In the genomic region with DNA sequence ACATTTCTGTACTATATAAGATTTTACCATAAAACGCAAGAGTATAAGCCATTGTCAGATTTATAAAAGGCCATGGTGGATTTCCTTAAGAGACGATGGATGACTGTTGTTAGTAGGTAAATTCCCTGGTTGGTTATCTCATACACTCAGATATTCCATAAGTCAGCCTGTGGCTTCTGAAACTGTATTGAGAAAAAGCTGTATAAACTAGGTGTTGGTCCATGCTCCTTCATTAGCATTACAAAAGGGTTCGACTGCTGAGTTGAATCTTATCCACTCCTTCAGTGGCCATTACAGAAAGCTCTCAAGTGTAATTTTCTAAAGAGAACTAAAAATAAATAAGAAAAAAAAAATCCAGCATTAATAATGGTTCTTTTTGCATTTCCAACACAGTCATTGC, we compare ENCODE assay signal across 17 cellular contexts. TPM values are rescaled to one million over a fixed set of nuclear protein-coding genes. Genes with fewer than 3 reads are reported as not detected.
DNase-seq lines count a peak whose midpoint lies in the region; ATAC-seq and TF ChIP-seq lines count a peak whose summit lies in the region.
"Had no signal": no experiment of that assay in that cellular context is flagged by ENCODE, and none has a peak within 500 bp of the region (broad histone marks: within the 10 kb centered on the region; RNA-seq: fewer than 3 reads in every experiment).

No MANE protein-coding gene starts in this region.

- no peaks in the 10 kb centered on the region for H3K27me3 ChIP-seq in breast epithelium
- H3K27me3 ChIP-seq: ovary, right lobe of liver, vagina had no signal

- H3K27ac ChIP-seq in breast epithelium = no peak overlapping the region
- H3K27ac ChIP-seq: esophagus muscularis mucosa, ovary, right lobe of liver, vagina had no signal

- TF ChIP-seq POLR2A in breast epithelium (IDR thresholded peaks at IDR 0.05) = no peak

- peaks cover 73% of the 10 kb centered on the region for H3K36me3 Mint-ChIP-seq in activated CD8-positive, alpha-beta memory T cell treated with anti-CD3 and anti-CD28 coated beads, Interleukin-2, amount 10 ng/mL, durations not matched to agents 7 days and 5 days
- H3K36me3 Mint-ChIP-seq in activated naive CD8-positive, alpha-beta T cell treated with anti-CD3 and anti-CD28 coated beads, Interleukin-2, amount 50 U/mL, for 24 hours (ENCODE audit: low read depth) = peaks cover 11% of the 10 kb centered on the region
- peaks cover 41% of the 10 kb centered on the region for H3K36me3 Mint-ChIP-seq in stimulated activated effector memory CD8-positive, alpha-beta T cell treated with anti-CD3 and anti-CD28 coated beads, Interleukin-12 subunit alpha, Interleukin-12 subunit beta, amount 100 ng/mL, for 72 hours

- CTCF ChIA-PET in activated CD8-positive, alpha-beta memory T cell treated with anti-CD3 and anti-CD28 coated beads, Interleukin-2, amount 10 ng/mL, durations not matched to agents 7 days and 5 days (lab: Charles Lee) = interaction anchor here (0.9 to 12.2 kb wide), 7 partner anchors 10 to 588 kb away, joined by 3 to 171 read pairs (median 7); no protein-coding TSS in a partner anchor

- H3K4me1 Mint-ChIP-seq in activated CD8-positive, alpha-beta memory T cell treated with anti-CD3 and anti-CD28 coated beads, Interleukin-2, amount 10 ng/mL, durations not matched to agents 7 days and 5 days = peaks cover 37% of the 10 kb centered on the region
- H3K4me1 Mint-ChIP-seq in activated naive CD8-positive, alpha-beta T cell treated with anti-CD3 and anti-CD28 coated beads, Interleukin-2, amount 50 U/mL, for 24 hours = peaks cover 50% of the 10 kb centered on the region
- H3K4me1 Mint-ChIP-seq in stimulated activated effector memory CD8-positive, alpha-beta T cell treated with anti-CD3 and anti-CD28 coated beads, Interleukin-12 subunit alpha, Interleukin-12 subunit beta, amount 100 ng/mL, for 72 hours = peaks cover 48% of the 10 kb centered on the region

- no peak overlapping the region for H3K4me3 ChIP-seq in breast epithelium
- H3K4me3 ChIP-seq: esophagus muscularis mucosa, ovary, right lobe of liver, vagina had no signal

- intact Hi-C loops in breast epithelium (cut with DNase I; ENCODE audit: low total_unique reads) = no loop called here

- no peaks in the 10 kb centered on the region for H3K27me3 Mint-ChIP-seq in activated CD8-positive, alpha-beta memory T cell treated with anti-CD3 and anti-CD28 coated beads, Interleukin-2, amount 10 ng/mL, durations not matched to agents 7 days and 5 days
- H3K27me3 Mint-ChIP-seq in activated naive CD8-positive, alpha-beta T cell treated with anti-CD3 and anti-CD28 coated beads, Interleukin-2, amount 50 U/mL, for 24 hours = no peaks in the 10 kb centered on the region

- no peak for DNase-seq in activated CD8-positive, alpha-beta memory T cell treated with anti-CD3 and anti-CD28 coated beads, Interleukin-2, amount 10 ng/mL, durations not matched to agents 7 days and 5 days
- no peak for DNase-seq in activated CD8-positive, alpha-beta memory T cell treated with anti-CD3 and anti-CD28 coated beads, Interleukin-2, amount 50 U/mL, for 48 hours
- DNase-seq in NCI-H2227 (lab: John Stamatoyannopoulos, UW; ENCODE audit: unreplicated experiment) (peak; percentile 26), breast epithelium (ENCODE audit: low spot score in 2 of 2) (no peak)
- no peak for DNase-seq in activated naive CD8-positive, alpha-beta T cell treated with anti-CD3 and anti-CD28 coated beads, Interleukin-2, amount 50 U/mL, for 24 hours
- no peak for DNase-seq in stimulated activated effector memory CD8-positive, alpha-beta T cell treated with anti-CD3 and anti-CD28 coated beads, Interleukin-12 subunit alpha, Interleukin-12 subunit beta, amount 100 ng/mL, for 72 hours (ENCODE audit: low spot score in 2 of 2)
- DNase-seq in stimulated activated CD4-positive, alpha-beta T cell treated with anti-CD3 and anti-CD28 coated beads, Interleukin-4, amount 100 ng/mL, for 4 hours = no peak
- DNase-seq: amniotic stem cell; central memory CD4-positive, alpha-beta T cell; NCI-H2171 treated with DMSO at 0.1 percent for 48 hours; ovary; right lobe of liver had no signal

- TF ChIP-seq CTCF in breast epithelium (IDR thresholded peaks at IDR 0.05) = no peak

- H3K36me3 ChIP-seq in breast epithelium = no peaks in the 10 kb centered on the region
- H3K36me3 ChIP-seq: esophagus muscularis mucosa, ovary, right lobe of liver, vagina had no signal

- H3K4me3 Mint-ChIP-seq in activated CD8-positive, alpha-beta memory T cell treated with anti-CD3 and anti-CD28 coated beads, Interleukin-2, amount 10 ng/mL, durations not matched to agents 7 days and 5 days = peak overlapping the region; percentile 90
- H3K4me3 Mint-ChIP-seq in activated naive CD8-positive, alpha-beta T cell treated with anti-CD3 and anti-CD28 coated beads, Interleukin-2, amount 50 U/mL, for 24 hours = peak overlapping the region; percentile 87
- peak overlapping the region; percentile 72 for H3K4me3 Mint-ChIP-seq in stimulated activated effector memory CD8-positive, alpha-beta T cell treated with anti-CD3 and anti-CD28 coated beads, Interleukin-12 subunit alpha, Interleukin-12 subunit beta, amount 100 ng/mL, for 72 hours

- no peaks in the 10 kb centered on the region for H3K9me3 ChIP-seq in breast epithelium
- H3K9me3 ChIP-seq: esophagus muscularis mucosa, ovary, right lobe of liver, vagina had no signal

- ATAC-seq in activated CD8-positive, alpha-beta memory T cell treated with anti-CD3 and anti-CD28 coated beads, Interleukin-2, amount 10 ng/mL, durations not matched to agents 7 days and 5 days = no peak
- ATAC-seq in activated naive CD8-positive, alpha-beta T cell treated with anti-CD3 and anti-CD28 coated beads, Interleukin-2, amount 50 U/mL, for 24 hours = peak; percentile 54
- ATAC-seq in stimulated activated effector memory CD8-positive, alpha-beta T cell treated with anti-CD3 and anti-CD28 coated beads, Interleukin-12 subunit alpha, Interleukin-12 subunit beta, amount 100 ng/mL, for 72 hours = peak; percentile 49
- no peak for ATAC-seq in GM19035 (IDR thresholded peaks at IDR 0.05; ENCODE audit: unreplicated experiment)
- ATAC-seq: right lobe of liver had no signal

- H3K27ac Mint-ChIP-seq in activated CD8-positive, alpha-beta memory T cell treated with anti-CD3 and anti-CD28 coated beads, Interleukin-2, amount 10 ng/mL, durations not matched to agents 7 days and 5 days = peak overlapping the region; percentile 91
- peak overlapping the region; percentile 93 for H3K27ac Mint-ChIP-seq in activated naive CD8-positive, alpha-beta T cell treated with anti-CD3 and anti-CD28 coated beads, Interleukin-2, amount 50 U/mL, for 24 hours
- peak overlapping the region; percentile 97 for H3K27ac Mint-ChIP-seq in stimulated activated effector memory CD8-positive, alpha-beta T cell treated with anti-CD3 and anti-CD28 coated beads, Interleukin-12 subunit alpha, Interleukin-12 subunit beta, amount 100 ng/mL, for 72 hours

- H3K9me3 Mint-ChIP-seq in activated CD8-positive, alpha-beta memory T cell treated with anti-CD3 and anti-CD28 coated beads, Interleukin-2, amount 10 ng/mL, durations not matched to agents 7 days and 5 days (ENCODE audit: low read depth) = no peaks in the 10 kb centered on the region
- peaks cover 4% of the 10 kb centered on the region for H3K9me3 Mint-ChIP-seq in activated naive CD8-positive, alpha-beta T cell treated with anti-CD3 and anti-CD28 coated beads, Interleukin-2, amount 50 U/mL, for 24 hours
- no peaks in the 10 kb centered on the region for H3K9me3 Mint-ChIP-seq in stimulated activated effector memory CD8-positive, alpha-beta T cell treated with anti-CD3 and anti-CD28 coated beads, Interleukin-12 subunit alpha, Interleukin-12 subunit beta, amount 100 ng/mL, for 72 hours

- H3K4me1 ChIP-seq in breast epithelium = no peaks in the 10 kb centered on the region
- H3K4me1 ChIP-seq: esophagus muscularis mucosa, right lobe of liver, vagina had no signal

RNA-seq across cellular contexts. Expression of a gene that starts 5.3 kb away (rescaled TPM):
- total RNA-seq in activated CD8-positive, alpha-beta memory T cell treated with anti-CD3 and anti-CD28 coated beads, Interleukin-2, amount 10 ng/mL, durations not matched to agents 7 days and 5 days = 100 to 1,000 TPM; 183 to 257 TPM
- total RNA-seq in breast epithelium = 1 to 10 TPM in 2 of 3 donors, under 1 TPM in 1; 0.66 to 8.0 (median 3.5) TPM
- total RNA-seq: H4 had no signal

RNA-seq across cellular contexts. Expression of a gene that starts 12.6 kb away (rescaled TPM):
- total RNA-seq in activated CD8-positive, alpha-beta memory T cell treated with anti-CD3 and anti-CD28 coated beads, Interleukin-2, amount 10 ng/mL, durations not matched to agents 7 days and 5 days = under 1 TPM; 0.21 to 0.41 TPM
- total RNA-seq in breast epithelium = not detected
- total RNA-seq: esophagus muscularis mucosa, H4, right lobe of liver, vagina had no signal

RNA-seq across cellular contexts. Expression of a gene that starts 54.0 kb away (rescaled TPM):
- total RNA-seq in activated CD8-positive, alpha-beta memory T cell treated with anti-CD3 and anti-CD28 coated beads, Interleukin-2, amount 10 ng/mL, durations not matched to agents 7 days and 5 days = 10 to 100 TPM in 1 of 2 experiments, 1 to 10 TPM in 1; 5.1 to 11.0 TPM
- under 1 TPM in 1 of 3 donors, not detected in 2; 0.16 TPM for total RNA-seq in breast epithelium
- total RNA-seq: esophagus muscularis mucosa, H4, ovary, subcutaneous adipose tissue had no signal

Comparison
In these comparisons a context has a peak if more than half of its experiments do, and no peak if none do; other contexts are left out.
1. ATAC-seq: peak in activated naive CD8-positive, alpha-beta T cell treated with anti-CD3 and anti-CD28 coated beads, Interleukin-2, amount 50 U/mL, for 24 hours (single experiment) and stimulated activated effector memory CD8-positive, alpha-beta T cell treated with anti-CD3 and anti-CD28 coated beads, Interleukin-12 subunit alpha, Interleukin-12 subunit beta, amount 100 ng/mL, for 72 hours (single experiment); none in activated CD8-positive, alpha-beta memory T cell treated with anti-CD3 and anti-CD28 coated beads, Interleukin-2, amount 10 ng/mL, durations not matched to agents 7 days and 5 days (single experiment) and GM19035 (single experiment).
2. RNA of a gene that starts 5.3 kb away (total RNA-seq): 183 to 257 TPM in activated CD8-positive, alpha-beta memory T cell treated with anti-CD3 and anti-CD28 coated beads, Interleukin-2, amount 10 ng/mL, durations not matched to agents 7 days and 5 days; 0.66 to 8.0 TPM in breast epithelium; every median in the first group is over 10 times any median in the second.
3. RNA of a gene that starts 54.0 kb away (total RNA-seq): 5.1 to 11.0 TPM in activated CD8-positive, alpha-beta memory T cell treated with anti-CD3 and anti-CD28 coated beads, Interleukin-2, amount 10 ng/mL, durations not matched to agents 7 days and 5 days; 0.16 TPM in breast epithelium; every median in the first group is over 4 times any median in the second.
4. Peak in every context shown above with its lines, with median percentiles within 50 percentile points of each other: H3K27ac Mint-ChIP-seq and H3K4me3 Mint-ChIP-seq.